In genomic region chr11:126355926-126356897, GRCh38 we compare ENCODE assay signal across 8 cellular contexts. TPM values are rescaled to one million over a fixed set of nuclear protein-coding genes. Genes with fewer than 3 reads are reported as not detected.
DNase-seq lines count a peak whose midpoint lies in the region; ATAC-seq, FAIRE-seq and TF ChIP-seq lines count a peak whose summit lies in the region.

No MANE protein-coding gene starts in this region.

- peak overlapping the region; percentile 67 for H3K4me3 ChIP-seq in kidney epithelial cell (ENCODE audit: low read depth, low read length)

- H3K36me3 ChIP-seq in kidney epithelial cell (ENCODE audit: control insufficient read depth, insufficient read depth, low read length), result peaks cover 1% of the 10 kb centered on the region

- TF ChIP-seq CTCF in kidney epithelial cell (IDR thresholded peaks at IDR 0.05; ENCODE audit: insufficient read depth, low read length, poor library complexity, severe bottlenecking), result no peak

- no peaks in the 10 kb centered on the region for H3K27me3 ChIP-seq in kidney epithelial cell (ENCODE audit: control insufficient read depth, insufficient read depth, low read length)

- no peaks in the 10 kb centered on the region for H3K9me3 Mint-ChIP-seq in central memory CD8-positive, alpha-beta T cell

- H3K4me1 Mint-ChIP-seq in central memory CD8-positive, alpha-beta T cell, result peaks cover 38% of the 10 kb centered on the region

- H3K4me3 Mint-ChIP-seq in central memory CD8-positive, alpha-beta T cell, result peak overlapping the region; percentile 74

- no peak for FAIRE-seq in RCC 7860 (lab: Jason Lieb, UNC)

- no peaks in the 10 kb centered on the region for H3K27me3 Mint-ChIP-seq in central memory CD8-positive, alpha-beta T cell

- peak; percentile 38 for DNase-seq in NCI-H345 (lab: John Stamatoyannopoulos, UW)
- DNase-seq in NCI-H345 treated with DMSO at 0.1 percent for 48 hours (lab: John Stamatoyannopoulos, UW; ENCODE audit: unreplicated experiment), result no peak
- DNase-seq in RKO (ENCODE audit: low spot score), result peak; percentile 62
- no peak for DNase-seq in central memory CD8-positive, alpha-beta T cell (ENCODE audit: low spot score in 2 of 2)
- DNase-seq in kidney epithelial cell (ENCODE audit: low read depth), result no peak
- peak; percentile 45 for DNase-seq in stimulated activated CD8-positive, alpha-beta memory T cell treated with anti-CD3 and anti-CD28 coated beads, Interleukin-4, amount 100 ng/mL, for 48 hours
- DNase-seq in RCC 7860 (ENCODE audit: low spot score), result no peak

- H3K27ac Mint-ChIP-seq in central memory CD8-positive, alpha-beta T cell (ENCODE audit: low read depth), result peak overlapping the region; percentile 8

- ATAC-seq in HG02759 (IDR thresholded peaks at IDR 0.05; ENCODE audit: unreplicated experiment), result peak; percentile 10
- peak; percentile 15 for ATAC-seq in central memory CD8-positive, alpha-beta T cell (replicated peaks; ENCODE audit: extremely low read depth, poor library complexity, severe bottlenecking)

- no peaks in the 10 kb centered on the region for H3K36me3 Mint-ChIP-seq in central memory CD8-positive, alpha-beta T cell (ENCODE audit: insufficient read depth)

RNA-seq across cellular contexts. Expression of gene ST3GAL4, which starts 0.7 kb away (rescaled TPM):
- total RNA-seq in kidney epithelial cell, result 12.7 and 15.7 TPM in 2 replicates

RNA-seq across cellular contexts. Expression of gene DCPS, which starts 52.4 kb away (rescaled TPM):
- total RNA-seq in kidney epithelial cell, result 15.0 and 15.8 TPM in 2 replicates

Comparison
In these comparisons a context has a peak if more than half of its experiments do, and no peak if none do; other contexts are left out.
1. DNase-seq: peak in NCI-H345 (single experiment), RKO (single experiment) and stimulated activated CD8-positive, alpha-beta memory T cell treated with anti-CD3 and anti-CD28 coated beads, Interleukin-4, amount 100 ng/mL, for 48 hours (single experiment); none in NCI-H345 treated with DMSO at 0.1 percent for 48 hours (single experiment), central memory CD8-positive, alpha-beta T cell (0 of 2), kidney epithelial cell (single experiment) and RCC 7860 (single experiment).